In the genomic region with DNA sequence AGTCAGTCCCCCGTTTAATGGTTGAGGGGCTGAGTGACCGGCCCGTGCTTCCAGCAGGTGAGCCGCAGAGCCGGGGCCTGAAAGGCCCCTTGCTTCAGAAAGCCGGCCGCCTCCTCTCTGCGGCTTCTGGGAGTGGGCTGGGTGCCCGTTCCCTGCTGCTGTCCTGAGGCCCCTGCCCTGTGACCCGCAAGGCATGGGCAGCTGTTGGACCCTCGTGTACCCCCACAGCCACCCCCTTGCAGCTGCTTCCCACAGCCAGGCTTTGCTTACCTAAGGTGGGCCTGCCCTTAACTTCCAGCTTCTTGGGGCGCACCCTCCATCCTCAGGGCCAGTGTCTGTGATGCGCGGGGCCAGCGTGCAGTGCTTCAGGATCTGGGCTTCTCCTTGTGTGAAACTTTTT, we compare ENCODE assay signal across 16 cellular contexts. TPM values are rescaled to one million over a fixed set of nuclear protein-coding genes. Genes with fewer than 3 reads are reported as not detected.
DNase-seq lines count a peak whose midpoint lies in the region; ATAC-seq and TF ChIP-seq lines count a peak whose summit lies in the region.
"Had no signal": no experiment of that assay in that cellular context is flagged by ENCODE, and none has a peak within 500 bp of the region (broad histone marks: within the 10 kb centered on the region; RNA-seq: fewer than 3 reads in every experiment).

No MANE protein-coding gene starts in this region.

- H3K4me1 Mint-ChIP-seq in activated CD8-positive, alpha-beta T cell treated with anti-CD3 and anti-CD28 coated beads, Interleukin-2, amount 10 ng/mL, durations not matched to agents 7 days and 5 days (ENCODE audit: low read depth) = peaks cover 21% of the 10 kb centered on the region
- peaks cover 7% of the 10 kb centered on the region for H3K4me1 Mint-ChIP-seq in activated CD8-positive, alpha-beta T cell treated with anti-CD3 and anti-CD28 coated beads for 36 hours (ENCODE audit: low read depth)
- H3K4me1 Mint-ChIP-seq: IgD-negative memory B cell had no signal

- H3K9me3 ChIP-seq in ascending aorta (no peaks in the 10 kb centered on the region), neuronal stem cell (replicated peaks in 1 of 2; ENCODE audit: control insufficient read depth in 2 of 2, insufficient read depth in 1 of 2, low read depth in 1 of 2, low read length in 2 of 2) (no peaks in the 10 kb centered on the region)

- H3K27ac ChIP-seq in ascending aorta (peak overlapping the region; percentile 38 to 56), neuronal stem cell (replicated peaks; ENCODE audit: low read length) (no peak overlapping the region)
- H3K27ac ChIP-seq: GM23248 had no signal

- H4K8ac ChIP-seq in neuronal stem cell (ENCODE audit: low read depth, low read length) = no peak overlapping the region

- H3K4me3 Mint-ChIP-seq in activated CD8-positive, alpha-beta T cell treated with anti-CD3 and anti-CD28 coated beads, Interleukin-2, amount 10 ng/mL, durations not matched to agents 7 days and 5 days = no peak overlapping the region
- H3K4me3 Mint-ChIP-seq in activated CD8-positive, alpha-beta T cell treated with anti-CD3 and anti-CD28 coated beads for 36 hours = no peak overlapping the region
- H3K4me3 Mint-ChIP-seq: CD4-positive, alpha-beta memory T cell; IgD-negative memory B cell had no signal

- H3K27ac Mint-ChIP-seq in activated CD8-positive, alpha-beta T cell treated with anti-CD3 and anti-CD28 coated beads, Interleukin-2, amount 10 ng/mL, durations not matched to agents 7 days and 5 days = peak overlapping the region; percentile 28
- no peak overlapping the region for H3K27ac Mint-ChIP-seq in activated CD8-positive, alpha-beta T cell treated with anti-CD3 and anti-CD28 coated beads for 36 hours

- no peak overlapping the region for H3K14ac ChIP-seq in neuronal stem cell (ENCODE audit: low read length)

- intact Hi-C loops in activated CD8-positive, alpha-beta T cell treated with anti-CD3 and anti-CD28 coated beads for 36 hours (cut with micrococcal nuclease) = no loop called here
- intact Hi-C loops in ascending aorta (cut with DNase I) = no loop called here

- no peak overlapping the region for H3K4me2 ChIP-seq in neuronal stem cell (ENCODE audit: insufficient read depth, low read length, poor library complexity, severe bottlenecking)

- POLR2A ChIA-PET in activated CD8-positive, alpha-beta T cell treated with anti-CD3 and anti-CD28 coated beads, Interleukin-2, amount 10 ng/mL, durations not matched to agents 7 days and 5 days (lab: Charles Lee) = no interaction called here
- POLR2A ChIA-PET in activated CD8-positive, alpha-beta T cell treated with anti-CD3 and anti-CD28 coated beads for 36 hours (lab: Charles Lee) = interaction anchor here (0.6 kb wide), 1 partner anchor 16 kb away, joined by 3 read pairs; no protein-coding TSS in a partner anchor

- no peak for TF ChIP-seq CTCF in activated CD8-positive, alpha-beta T cell treated with anti-CD3 and anti-CD28 coated beads for 36 hours (IDR thresholded peaks at IDR 0.05)
- TF ChIP-seq CTCF in ascending aorta (IDR thresholded peaks at IDR 0.05) = no peak

- no peak overlapping the region for H2BK12ac ChIP-seq in neuronal stem cell (ENCODE audit: low read length)

- H3K4me1 ChIP-seq in ascending aorta = peaks cover 4 to 6% of the 10 kb centered on the region in 2 donors
- H3K4me1 ChIP-seq in neuronal stem cell (ENCODE audit: control insufficient read depth in 2 of 2, insufficient read depth in 1 of 2, low read depth in 1 of 2, low read length in 2 of 2) = no peaks in the 10 kb centered on the region

- no peaks in the 10 kb centered on the region for H3K27me3 Mint-ChIP-seq in activated CD8-positive, alpha-beta T cell treated with anti-CD3 and anti-CD28 coated beads, Interleukin-2, amount 10 ng/mL, durations not matched to agents 7 days and 5 days (ENCODE audit: low read depth)
- H3K27me3 Mint-ChIP-seq in activated CD8-positive, alpha-beta T cell treated with anti-CD3 and anti-CD28 coated beads for 36 hours = no peaks in the 10 kb centered on the region
- H3K27me3 Mint-ChIP-seq: CD4-positive, alpha-beta memory T cell; IgD-negative memory B cell had no signal

- no peaks in the 10 kb centered on the region for H3K27me3 ChIP-seq in ascending aorta
- H3K27me3 ChIP-seq in neuronal stem cell (ENCODE audit: control insufficient read depth in 3 of 3, insufficient read depth in 3 of 3, low read depth in 1 of 3, low read length in 3 of 3) = no peaks in the 10 kb centered on the region

- H3K79me1 ChIP-seq in neuronal stem cell (ENCODE audit: low read depth, low read length) = peaks cover 17% of the 10 kb centered on the region

- no peak overlapping the region for H4K91ac ChIP-seq in neuronal stem cell (ENCODE audit: low read depth, low read length, poor library complexity)

- DNase-seq in activated CD8-positive, alpha-beta T cell treated with anti-CD3 and anti-CD28 coated beads, Interleukin-2, amount 10 ng/mL, durations not matched to agents 7 days and 5 days = no peak
- DNase-seq in activated CD8-positive, alpha-beta T cell treated with anti-CD3 and anti-CD28 coated beads for 36 hours = no peak
- DNase-seq in ascending aorta (ENCODE audit: low spot score in 2 of 2) (no peak), neuronal stem cell (ENCODE audit: low spot score) (no peak), NCI-H345 (lab: John Stamatoyannopoulos, UW) (no peak), nucleus accumbens (lab: John Stamatoyannopoulos, UW) (no peak), hypothalamus (lab: John Stamatoyannopoulos, UW) (no peak)
- DNase-seq: 8988T; ACHN; C1 segment of cervical spinal cord; CD4-positive, alpha-beta memory T cell; DND-41; GDM1; GM23248; KG1 had no signal

- H3K18ac ChIP-seq in neuronal stem cell (ENCODE audit: low read length) = no peak overlapping the region

- no peak overlapping the region for H2AFZ ChIP-seq in neuronal stem cell (ENCODE audit: low read length)
- H2AFZ ChIP-seq: GM23248 had no signal

- H2AK5ac ChIP-seq in neuronal stem cell (ENCODE audit: low read depth, low read length) = no peak overlapping the region

- CTCF ChIA-PET in activated CD8-positive, alpha-beta T cell treated with anti-CD3 and anti-CD28 coated beads, Interleukin-2, amount 10 ng/mL, durations not matched to agents 7 days and 5 days (lab: Charles Lee) = no interaction called here
- CTCF ChIA-PET in activated CD8-positive, alpha-beta T cell treated with anti-CD3 and anti-CD28 coated beads for 36 hours (lab: Charles Lee) = no interaction called here

- no peak overlapping the region for H2BK15ac ChIP-seq in neuronal stem cell (ENCODE audit: low read length)

- H3K4me3 ChIP-seq in ascending aorta = no peak overlapping the region
- no peak overlapping the region for H3K4me3 ChIP-seq in neuronal stem cell (ENCODE audit: low read length in 2 of 2)
- H3K4me3 ChIP-seq: GM23248 had no signal

- peaks cover 71% of the 10 kb centered on the region for H3K36me3 Mint-ChIP-seq in activated CD8-positive, alpha-beta T cell treated with anti-CD3 and anti-CD28 coated beads, Interleukin-2, amount 10 ng/mL, durations not matched to agents 7 days and 5 days (ENCODE audit: low read depth)
- peaks cover 66% of the 10 kb centered on the region for H3K36me3 Mint-ChIP-seq in activated CD8-positive, alpha-beta T cell treated with anti-CD3 and anti-CD28 coated beads for 36 hours (ENCODE audit: low read depth)

- no peak overlapping the region for H3K9ac ChIP-seq in neuronal stem cell (ENCODE audit: low read depth, low read length, poor library complexity)
- H3K9ac ChIP-seq: GM23248 had no signal

- peak overlapping the region; percentile 5 for H2BK5ac ChIP-seq in neuronal stem cell (ENCODE audit: low read length)

- ATAC-seq in activated CD8-positive, alpha-beta T cell treated with anti-CD3 and anti-CD28 coated beads, Interleukin-2, amount 10 ng/mL, durations not matched to agents 7 days and 5 days = no peak
- no peak for ATAC-seq in activated CD8-positive, alpha-beta T cell treated with anti-CD3 and anti-CD28 coated beads for 36 hours

- H3K4ac ChIP-seq in neuronal stem cell (ENCODE audit: low read length) = no peak overlapping the region

- H3K36me3 ChIP-seq in ascending aorta (peaks cover 99 to 100% of the 10 kb centered on the region in 2 donors), neuronal stem cell (replicated peaks in 1 of 2; ENCODE audit: control insufficient read depth in 2 of 2, insufficient read depth in 2 of 2, low read length in 2 of 2) (peaks cover 63 to 97% of the 10 kb centered on the region in 2 donors)

- no peak overlapping the region for H2BK120ac ChIP-seq in neuronal stem cell (ENCODE audit: low read depth, low read length)

- H3K23ac ChIP-seq in neuronal stem cell (ENCODE audit: low read depth, low read length, poor library complexity) = peak overlapping the region; percentile 52

- WGBS in neuronal stem cell (ENCODE audit: extremely low coverage in 2 of 2, insufficient read length in 2 of 2, insufficient replicate concordance in 1 of 2), 2 donors = no CpG with 5 or more reads among the region's 15 CpGs

- H3K9me3 Mint-ChIP-seq in activated CD8-positive, alpha-beta T cell treated with anti-CD3 and anti-CD28 coated beads, Interleukin-2, amount 10 ng/mL, durations not matched to agents 7 days and 5 days (ENCODE audit: insufficient read depth) = no peaks in the 10 kb centered on the region
- no peaks in the 10 kb centered on the region for H3K9me3 Mint-ChIP-seq in activated CD8-positive, alpha-beta T cell treated with anti-CD3 and anti-CD28 coated beads for 36 hours
- H3K9me3 Mint-ChIP-seq: IgD-negative memory B cell had no signal

RNA-seq across cellular contexts. Expression of a gene that starts 26.6 kb away (rescaled TPM):
- total RNA-seq in activated CD8-positive, alpha-beta T cell treated with anti-CD3 and anti-CD28 coated beads, Interleukin-2, amount 10 ng/mL, durations not matched to agents 7 days and 5 days = 10 to 100 TPM; 93.0 to 97.3 TPM
- total RNA-seq in activated CD8-positive, alpha-beta T cell treated with anti-CD3 and anti-CD28 coated beads for 36 hours = 100 to 1,000 TPM; 107 to 117 TPM
- total RNA-seq in ascending aorta = 68.0 TPM
- polyA plus RNA-seq in neuronal stem cell (2013, experiment 1 of 2) = 11.4 TPM
- polyA plus RNA-seq in neuronal stem cell (2013, experiment 2 of 2) = 11.8 TPM
